Comparison of ENCODE assay signal across 8 cellular contexts in the genomic region with DNA sequence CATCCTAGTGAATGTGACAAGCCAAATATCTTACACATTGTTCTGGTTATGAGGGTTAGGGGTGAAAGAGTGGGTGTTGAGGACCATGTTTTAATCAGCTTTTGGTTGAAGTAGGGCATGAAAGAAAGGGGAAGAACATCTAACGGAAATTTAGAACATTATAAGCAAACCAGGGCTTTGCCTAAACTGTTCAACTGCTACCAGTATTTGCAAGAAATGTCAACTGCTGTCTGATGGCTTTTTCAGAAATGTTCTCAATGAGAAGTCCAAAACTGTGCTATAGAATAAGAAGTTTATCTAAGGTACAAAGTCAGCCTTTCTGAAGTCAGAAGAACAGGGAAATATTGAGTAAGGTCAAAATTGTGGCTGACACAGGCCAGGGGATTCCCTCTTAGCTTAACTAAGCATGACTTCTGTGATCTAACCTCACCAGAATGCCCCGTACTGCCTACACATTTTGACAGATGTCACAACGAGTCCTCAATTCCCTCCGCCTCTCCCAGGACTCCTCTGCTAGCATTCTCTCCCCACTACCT.
A peak's percentile ranks its signal among the peaks of the same experiment; 100 is the strongest.
DNase-seq lines count a peak whose midpoint lies in the region; ATAC-seq and TF ChIP-seq lines count a peak whose summit lies in the region.

No MANE protein-coding gene starts in this region.

- H3K27me3 Mint-ChIP-seq in IgD-negative memory B cell (peaks cover 3% of the 10 kb centered on the region), natural killer cell (ENCODE audit: low read depth in 2 of 2) (no peaks in the 10 kb centered on the region)

- H3K27me3 ChIP-seq in smooth muscle cell (ENCODE audit: low read depth) (peaks cover 4% of the 10 kb centered on the region), GM23248 (replicated peaks; ENCODE audit: insufficient read depth) (no peaks in the 10 kb centered on the region), aorta (ENCODE audit: control insufficient read depth in 1 of 2, insufficient read depth in 2 of 2, low read length in 1 of 2) (no peaks in the 10 kb centered on the region)

- no peaks in the 10 kb centered on the region for H3K79me2 ChIP-seq in smooth muscle cell (ENCODE audit: low read depth)
- no peaks in the 10 kb centered on the region for H3K79me2 ChIP-seq in GM23248 (ENCODE audit: insufficient read depth)

- DNase-seq in natural killer cell = no peak
- DNase-seq in smooth muscle cell (lab: John Stamatoyannopoulos, UW; ENCODE audit: unreplicated experiment) = no peak
- DNase-seq in A172 (ENCODE audit: low spot score) = no peak
- no peak for DNase-seq in GM23248
- no peak for DNase-seq in aorta

- H3K9ac ChIP-seq in smooth muscle cell (ENCODE audit: low read depth) (no peak overlapping the region), GM23248 (no peak overlapping the region)

- peak overlapping the region in 2 of 4 donors; percentile 64 to 74 for H3K4me3 Mint-ChIP-seq in IgD-negative memory B cell
- H3K4me3 Mint-ChIP-seq in natural killer cell = no peak overlapping the region

- H3K36me3 ChIP-seq in smooth muscle cell (ENCODE audit: low read depth) = no peaks in the 10 kb centered on the region
- no peaks in the 10 kb centered on the region for H3K36me3 ChIP-seq in GM23248 (ENCODE audit: low read depth)
- no peaks in the 10 kb centered on the region for H3K36me3 ChIP-seq in aorta (ENCODE audit: control insufficient read depth in 1 of 2, insufficient read depth in 2 of 2, low read length in 1 of 2)

- intact Hi-C loops in natural killer cell (cut with micrococcal nuclease) = no loop called here
- intact Hi-C loops in aorta (cut with DNase I) = no loop called here

- H2AFZ ChIP-seq in smooth muscle cell (ENCODE audit: low read depth) (no peak overlapping the region), GM23248 (no peak overlapping the region)

- H3K4me1 Mint-ChIP-seq in IgD-negative memory B cell (peaks cover 13 to 26% (median 25%) of the 10 kb centered on the region in 3 donors), natural killer cell (peaks cover 5 to 15% of the 10 kb centered on the region in 2 donors)

- in situ Hi-C loops in GM23248 (cut with MboI) = loop anchor here (25.0 kb wide), 1 partner anchor 1039 kb away; no protein-coding TSS in a partner anchor

- no peaks in the 10 kb centered on the region for H4K20me1 ChIP-seq in smooth muscle cell (ENCODE audit: low read depth)
- H4K20me1 ChIP-seq in GM23248 (ENCODE audit: insufficient read depth) = no peaks in the 10 kb centered on the region

- WGBS in smooth muscle cell (ENCODE audit: low lambda C conversion rate) = 72% methylated on average over 4 of the region's 4 CpGs
- whole genome bisulfite sequencing in GM23248 (ENCODE audit: low coverage in 1 of 2, low lambda C conversion rate in 2 of 2, missing lambda C conversion rate in 2 of 2), 2 experiments = 25 to 30% methylated on average over 4 of the region's 4 CpGs
- WGBS in aorta, 2 donors = 46 to 61% methylated on average over 4 of the region's 4 CpGs

- peak overlapping the region in 2 of 3 donors; percentile 73 to 74 for H3K27ac Mint-ChIP-seq in IgD-negative memory B cell
- H3K27ac Mint-ChIP-seq in natural killer cell = peak overlapping the region; percentile 52 to 62

- no peaks in the 10 kb centered on the region for H3K9me3 Mint-ChIP-seq in IgD-negative memory B cell
- H3K9me3 Mint-ChIP-seq in natural killer cell = no peaks in the 10 kb centered on the region

- H3K4me2 ChIP-seq in smooth muscle cell (no peak overlapping the region), GM23248 (ENCODE audit: unreplicated experiment) (no peak overlapping the region)

- no peak overlapping the region for H3K27ac ChIP-seq in smooth muscle cell (ENCODE audit: low read depth)
- no peak overlapping the region for H3K27ac ChIP-seq in GM23248
- H3K27ac ChIP-seq in aorta (ENCODE audit: low read depth in 1 of 2, low read length in 2 of 2) = no peak overlapping the region

- H3K9me3 ChIP-seq in smooth muscle cell (replicated peaks; ENCODE audit: low read depth) (no peaks in the 10 kb centered on the region), GM23248 (ENCODE audit: low read depth) (no peaks in the 10 kb centered on the region), aorta (ENCODE audit: control insufficient read depth, low read length) (no peaks in the 10 kb centered on the region)

- H3K9me2 ChIP-seq in GM23248 (ENCODE audit: insufficient read depth) = no peaks in the 10 kb centered on the region

- H3K4me1 ChIP-seq in smooth muscle cell (ENCODE audit: low read depth) (no peaks in the 10 kb centered on the region), GM23248 (ENCODE audit: insufficient read depth) (no peaks in the 10 kb centered on the region), aorta (ENCODE audit: control insufficient read depth in 1 of 2, insufficient read depth in 2 of 2, low read length in 2 of 2) (no peaks in the 10 kb centered on the region)

- H3F3A ChIP-seq in smooth muscle cell (ENCODE audit: low read depth) (no peaks in the 10 kb centered on the region), GM23248 (ENCODE audit: insufficient read depth) (no peaks in the 10 kb centered on the region)

- TF ChIP-seq CTCF in natural killer cell (IDR thresholded peaks at IDR 0.05) (no peak), smooth muscle cell (IDR thresholded peaks at IDR 0.05; ENCODE audit: borderline replicate concordance, insufficient read depth, poor library complexity, severe bottlenecking) (no peak)

- ATAC-seq in GM18517 (IDR thresholded peaks at IDR 0.05; ENCODE audit: unreplicated experiment) (peak; percentile 90), GM21529 (IDR thresholded peaks at IDR 0.05; ENCODE audit: unreplicated experiment) (peak; percentile 95), natural killer cell (peak; percentile 68 to 71 (median 69)), aorta (ENCODE audit: low FRiP score) (no peak)

- H3K4me3 ChIP-seq in smooth muscle cell = no peak overlapping the region
- H3K4me3 ChIP-seq in GM23248 = no peak overlapping the region
- no peak overlapping the region for H3K4me3 ChIP-seq in aorta (ENCODE audit: low read length in 2 of 2)

- no peaks in the 10 kb centered on the region for H3K36me3 Mint-ChIP-seq in IgD-negative memory B cell
- H3K36me3 Mint-ChIP-seq in natural killer cell = no peaks in the 10 kb centered on the region
